9 cellular contexts compared by ENCODE assay signal in the genomic region with DNA sequence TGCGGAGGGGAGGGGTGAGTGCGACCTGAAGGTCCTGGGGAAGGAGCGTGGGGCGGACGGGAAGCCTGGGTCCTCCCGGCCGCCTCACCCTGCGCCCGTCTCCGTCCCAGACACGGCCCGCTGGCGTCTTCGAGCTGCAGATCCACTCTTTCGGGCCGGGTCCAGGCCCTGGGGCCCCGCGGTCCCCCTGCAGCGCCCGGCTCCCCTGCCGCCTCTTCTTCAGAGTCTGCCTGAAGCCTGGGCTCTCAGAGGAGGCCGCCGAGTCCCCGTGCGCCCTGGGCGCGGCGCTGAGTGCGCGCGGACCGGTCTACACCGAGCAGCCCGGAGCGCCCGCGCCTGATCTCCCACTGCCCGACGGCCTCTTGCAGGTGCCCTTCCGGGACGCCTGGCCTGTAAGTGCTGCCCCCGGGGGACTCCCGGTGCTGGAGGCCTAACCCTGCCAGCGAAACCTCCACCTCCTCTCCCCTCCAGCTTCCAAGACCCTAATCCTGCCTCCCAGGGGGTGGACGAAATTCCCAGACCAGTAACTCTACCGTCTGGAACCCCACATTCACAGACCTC.
DNase-seq lines count a peak whose midpoint lies in the region; ATAC-seq lines count a peak whose summit lies in the region.
"Had no signal": no experiment of that assay in that cellular context is flagged by ENCODE, and none has a peak within 500 bp of the region (broad histone marks: within the 10 kb centered on the region; RNA-seq: fewer than 3 reads in every experiment).

No MANE protein-coding gene starts in this region.

- peaks cover 24 to 28% of the 10 kb centered on the region in 2 donors for H3K4me1 Mint-ChIP-seq in effector memory CD8-positive, alpha-beta T cell (ENCODE audit: low read depth in 2 of 2)

- H3K27ac Mint-ChIP-seq in effector memory CD8-positive, alpha-beta T cell: no peak overlapping the region

- H3K27me3 Mint-ChIP-seq in effector memory CD8-positive, alpha-beta T cell: peaks cover 65 to 70% of the 10 kb centered on the region in 2 donors

- ATAC-seq in effector memory CD8-positive, alpha-beta T cell (replicated peaks): no peak

- peaks cover 12% of the 10 kb centered on the region for H3K36me3 Mint-ChIP-seq in effector memory CD8-positive, alpha-beta T cell (ENCODE audit: insufficient read depth)

- DNase-seq in NCI-H748 (lab: John Stamatoyannopoulos, UW; ENCODE audit: unreplicated experiment): peak; percentile 76
- DNase-seq in NCI-H748 treated with DMSO at 0.1 percent for 48 hours (lab: John Stamatoyannopoulos, UW): no peak
- DNase-seq in NCI-H526 treated with DMSO at 0.1 percent for 48 hours (lab: John Stamatoyannopoulos, UW): peak; percentile 54
- no peak for DNase-seq in effector memory CD8-positive, alpha-beta T cell
- peak; percentile 82 for DNase-seq in retina
- no peak for DNase-seq in hippocampal formation (lab: John Stamatoyannopoulos, UW)
- DNase-seq in hypothalamus (lab: John Stamatoyannopoulos, UW): no peak
- DNase-seq in effector CD8-positive, alpha-beta T cell (lab: John Stamatoyannopoulos, UW): no peak
- DNase-seq: MV-4-11 had no signal

- H3K4me3 Mint-ChIP-seq in effector memory CD8-positive, alpha-beta T cell: peak overlapping the region; percentile 69 to 71

- no peaks in the 10 kb centered on the region for H3K9me3 Mint-ChIP-seq in effector memory CD8-positive, alpha-beta T cell

Comparison
In these comparisons a context has a peak if more than half of its experiments do, and no peak if none do; other contexts are left out.
1. DNase-seq: peak in NCI-H748 (single experiment), NCI-H526 treated with DMSO at 0.1 percent for 48 hours (single experiment) and retina (single experiment); none in NCI-H748 treated with DMSO at 0.1 percent for 48 hours (single experiment), effector memory CD8-positive, alpha-beta T cell (0 of 3), hippocampal formation (0 of 2), hypothalamus (0 of 51) and effector CD8-positive, alpha-beta T cell (single experiment).